ENCODE assay signal across 27 cellular contexts in the genomic region with DNA sequence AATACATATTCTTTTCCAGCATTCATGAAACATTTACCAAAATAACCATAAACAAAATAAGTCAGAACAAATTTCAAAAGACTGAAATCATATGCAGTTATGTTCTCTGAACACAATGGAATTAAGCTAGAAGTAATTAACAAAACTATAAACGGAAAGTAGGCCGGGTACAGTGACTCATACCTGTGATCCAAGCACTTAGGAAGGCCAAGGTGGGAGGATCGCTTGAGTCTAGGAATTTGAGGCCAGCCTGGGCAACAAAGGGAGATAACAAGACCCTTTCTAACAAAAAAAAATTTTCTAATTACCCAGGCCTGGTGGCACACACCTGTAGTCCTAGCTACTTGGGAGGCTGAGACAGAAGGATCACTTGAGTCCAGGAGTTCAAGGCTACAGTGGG. TPM values are rescaled to one million over a fixed set of nuclear protein-coding genes. Genes with fewer than 3 reads are reported as not detected.
A peak's percentile ranks its signal among the peaks of the same experiment; 100 is the strongest.
DNase-seq lines count a peak whose midpoint lies in the region; ATAC-seq and TF ChIP-seq lines count a peak whose summit lies in the region.
"Had no signal": no experiment of that assay in that cellular context is flagged by ENCODE, and none has a peak within 500 bp of the region (broad histone marks: within the 10 kb centered on the region; RNA-seq: fewer than 3 reads in every experiment).

No MANE protein-coding gene starts in this region.

- H3K23ac ChIP-seq in trophoblast cell (ENCODE audit: low read length) (no peak overlapping the region), neuronal stem cell (ENCODE audit: low read depth, low read length, poor library complexity) (no peak overlapping the region)

- DNase-seq in activated naive CD8-positive, alpha-beta T cell treated with anti-CD3 and anti-CD28 coated beads for 36 hours: no peak
- no peak for DNase-seq in Panc1 (ENCODE audit: low read depth, low spot score)
- DNase-seq in dermis blood vessel endothelial cell: peak; percentile 66
- DNase-seq in trophoblast cell: peak; percentile 51 to 68
- no peak for DNase-seq in stimulated activated CD4-positive, alpha-beta T cell treated with anti-CD3 and anti-CD28 coated beads, Interleukin-4, amount 100 ng/mL, for 1 hour
- DNase-seq in neuronal stem cell (ENCODE audit: low spot score): no peak
- DNase-seq: 8988T; activated CD4-positive, alpha-beta T cell treated with anti-CD3 and anti-CD28 coated beads for 1 hour; activated CD8-positive, alpha-beta T cell treated with anti-CD3 and anti-CD28 coated beads for 36 hours; activated naive CD4-positive, alpha-beta T cell treated with Interleukin-2 at 50 U/mL for 16 hours; aorta; central memory CD4-positive, alpha-beta T cell; DMS79; dorsolateral prefrontal cortex; mesenchymal stem cell; NCI-H1436 treated with DMSO at 0.1 percent for 48 hours; NCI-H524 treated with DMSO at 0.1 percent for 48 hours; nucleus accumbens; stimulated activated CD4-positive, alpha-beta T cell treated with anti-CD3 and anti-CD28 coated beads, Interleukin-1b, Interleukin-23, amount 100 ng/mL, for 48 hours; T-cell had no signal

- POLR2A ChIA-PET in Panc1 (lab: Charles Lee): interaction anchor here (0.6 kb wide), 1 partner anchor 44 kb away, joined by 3 read pairs; no protein-coding TSS in a partner anchor

- peak overlapping the region; percentile 28 for H3K27ac Mint-ChIP-seq in activated naive CD8-positive, alpha-beta T cell
- no peak overlapping the region for H3K27ac Mint-ChIP-seq in activated naive CD8-positive, alpha-beta T cell treated with anti-CD3 and anti-CD28 coated beads for 36 hours
- H3K27ac Mint-ChIP-seq: activated CD8-positive, alpha-beta T cell treated with anti-CD3 and anti-CD28 coated beads for 36 hours; B cell had no signal

- H4K12ac ChIP-seq in trophoblast cell (ENCODE audit: low read depth, low read length): no peak overlapping the region

- peaks cover 4% of the 10 kb centered on the region for H3K36me3 Mint-ChIP-seq in activated naive CD8-positive, alpha-beta T cell
- H3K36me3 Mint-ChIP-seq in activated naive CD8-positive, alpha-beta T cell treated with anti-CD3 and anti-CD28 coated beads for 36 hours: peaks cover 5% of the 10 kb centered on the region

- H4K8ac ChIP-seq in trophoblast cell (ENCODE audit: low read depth, low read length): no peak overlapping the region
- H4K8ac ChIP-seq in neuronal stem cell (ENCODE audit: low read depth, low read length): no peak overlapping the region

- BruUV-seq in Panc1 (replicated peaks; lab: Mats Ljungman, UMichigan): no TSS peak

- TF ChIP-seq CTCF in Panc1 (IDR thresholded peaks at IDR 0.05): no peak

- H3K79me1 ChIP-seq in trophoblast cell (ENCODE audit: low read length): peaks cover 2% of the 10 kb centered on the region
- H3K79me1 ChIP-seq in neuronal stem cell (ENCODE audit: low read depth, low read length): peaks cover 3% of the 10 kb centered on the region

- H2BK12ac ChIP-seq in trophoblast cell (ENCODE audit: low read length): no peak overlapping the region
- H2BK12ac ChIP-seq in neuronal stem cell (ENCODE audit: low read length): no peak overlapping the region

- H3K4me3 Mint-ChIP-seq in activated naive CD8-positive, alpha-beta T cell: no peak overlapping the region
- no peak overlapping the region for H3K4me3 Mint-ChIP-seq in activated naive CD8-positive, alpha-beta T cell treated with anti-CD3 and anti-CD28 coated beads for 36 hours
- H3K4me3 Mint-ChIP-seq: activated CD8-positive, alpha-beta T cell treated with anti-CD3 and anti-CD28 coated beads for 36 hours; B cell; T-cell had no signal

- H3K18ac ChIP-seq in trophoblast cell (ENCODE audit: low read length) (no peak overlapping the region), neuronal stem cell (ENCODE audit: low read length) (no peak overlapping the region)

- H3K14ac ChIP-seq in trophoblast cell (ENCODE audit: low read length): no peak overlapping the region
- no peak overlapping the region for H3K14ac ChIP-seq in neuronal stem cell (ENCODE audit: low read length)

- no peak overlapping the region for H3K4ac ChIP-seq in trophoblast cell (ENCODE audit: low read depth, low read length)
- H3K4ac ChIP-seq in neuronal stem cell (ENCODE audit: low read length): no peak overlapping the region

- H3K9ac ChIP-seq in trophoblast cell (ENCODE audit: low read length): no peak overlapping the region
- H3K9ac ChIP-seq in neuronal stem cell (ENCODE audit: low read depth, low read length, poor library complexity): no peak overlapping the region

- no peak overlapping the region for H2AK5ac ChIP-seq in trophoblast cell (ENCODE audit: low read length)
- H2AK5ac ChIP-seq in neuronal stem cell (ENCODE audit: low read depth, low read length): no peak overlapping the region

- CTCF ChIA-PET in Panc1 (lab: Charles Lee): no interaction called here

- H3K4me3 ChIP-seq in Panc1 (ENCODE audit: low read depth in 2 of 2, low read length in 2 of 2): no peak overlapping the region
- no peak overlapping the region for H3K4me3 ChIP-seq in trophoblast cell (ENCODE audit: low read depth, low read length)
- H3K4me3 ChIP-seq in neuronal stem cell (ENCODE audit: low read length in 2 of 2): no peak overlapping the region
- H3K4me3 ChIP-seq: dorsolateral prefrontal cortex, SJSA1, skin epidermis, suprapubic skin had no signal

- H3K27ac ChIP-seq in Panc1 (ENCODE audit: low read length) (no peak overlapping the region), trophoblast cell (ENCODE audit: low read depth, low read length) (no peak overlapping the region), neuronal stem cell (replicated peaks; ENCODE audit: low read length) (no peak overlapping the region)
- H3K27ac ChIP-seq: dorsolateral prefrontal cortex, SJSA1, skin epidermis, suprapubic skin had no signal

- H2BK5ac ChIP-seq in trophoblast cell (ENCODE audit: low read depth, low read length, poor library complexity): no peak overlapping the region
- no peak overlapping the region for H2BK5ac ChIP-seq in neuronal stem cell (ENCODE audit: low read length)

- no peak overlapping the region for H3K4me2 ChIP-seq in trophoblast cell (ENCODE audit: low read length)
- no peak overlapping the region for H3K4me2 ChIP-seq in neuronal stem cell (ENCODE audit: insufficient read depth, low read length, poor library complexity, severe bottlenecking)

- H3K79me2 ChIP-seq in trophoblast cell (ENCODE audit: control insufficient read depth, insufficient read depth, low read length, poor library complexity): no peaks in the 10 kb centered on the region

- WGBS in trophoblast cell (ENCODE audit: extremely low coverage, insufficient coverage, insufficient read length): no CpG with 5 or more reads among the region's 3 CpGs
- WGBS in neuronal stem cell (ENCODE audit: extremely low coverage in 2 of 2, insufficient read length in 2 of 2, insufficient replicate concordance in 1 of 2), 2 donors: no CpG with 5 or more reads among the region's 3 CpGs

- H3K4me1 ChIP-seq in Panc1 (ENCODE audit: control insufficient read depth, insufficient read depth, low read length): peaks cover 10% of the 10 kb centered on the region
- peaks cover 0 to 5% of the 10 kb centered on the region in 2 experiments for H3K4me1 ChIP-seq in trophoblast cell (ENCODE audit: control insufficient read depth in 1 of 2, insufficient read depth in 2 of 2, low read length in 2 of 2)
- H3K4me1 ChIP-seq in neuronal stem cell (ENCODE audit: control insufficient read depth in 2 of 2, insufficient read depth in 1 of 2, low read depth in 1 of 2, low read length in 2 of 2): peaks cover 0 to 2% of the 10 kb centered on the region in 2 donors
- H3K4me1 ChIP-seq: SJSA1 had no signal

- no peaks in the 10 kb centered on the region for H3K27me3 ChIP-seq in Panc1 (ENCODE audit: control insufficient read depth, insufficient read depth, low read length)
- no peaks in the 10 kb centered on the region for H3K27me3 ChIP-seq in trophoblast cell (ENCODE audit: insufficient read depth, low read length)
- H3K27me3 ChIP-seq in neuronal stem cell (ENCODE audit: control insufficient read depth in 3 of 3, insufficient read depth in 3 of 3, low read depth in 1 of 3, low read length in 3 of 3): no peaks in the 10 kb centered on the region
- H3K27me3 ChIP-seq: dorsolateral prefrontal cortex, SJSA1, suprapubic skin had no signal

- 0 out of 2 replicates have a peak, but pooled peaks have one; percentile 47 for ATAC-seq in Panc1
- ATAC-seq in HG03139 (IDR thresholded peaks at IDR 0.05; ENCODE audit: unreplicated experiment): no peak
- ATAC-seq: activated CD8-positive, alpha-beta T cell treated with anti-CD3 and anti-CD28 coated beads for 36 hours; left lobe of liver; T-cell had no signal

- H2BK120ac ChIP-seq in trophoblast cell (ENCODE audit: insufficient read depth, low read length, poor library complexity) (no peak overlapping the region), neuronal stem cell (ENCODE audit: low read depth, low read length) (no peak overlapping the region)

- peaks cover 42% of the 10 kb centered on the region for H3K4me1 Mint-ChIP-seq in activated naive CD8-positive, alpha-beta T cell (ENCODE audit: low read depth)
- peaks cover 30% of the 10 kb centered on the region for H3K4me1 Mint-ChIP-seq in activated naive CD8-positive, alpha-beta T cell treated with anti-CD3 and anti-CD28 coated beads for 36 hours

- intact Hi-C loops in Panc1 (cut with micrococcal nuclease; ENCODE audit: unreplicated experiment): no loop called here

- no peak overlapping the region for H2AFZ ChIP-seq in trophoblast cell (ENCODE audit: insufficient read depth, low read length, poor library complexity)
- H2AFZ ChIP-seq in neuronal stem cell (ENCODE audit: low read length): no peak overlapping the region

- H3K36me3 ChIP-seq in Panc1 (ENCODE audit: control insufficient read depth, insufficient read depth, low read length): no peaks in the 10 kb centered on the region
- no peaks in the 10 kb centered on the region for H3K36me3 ChIP-seq in trophoblast cell (ENCODE audit: control insufficient read depth in 1 of 2, insufficient read depth in 2 of 2, low read length in 2 of 2)
- peaks cover 0 to 4% of the 10 kb centered on the region in 2 donors for H3K36me3 ChIP-seq in neuronal stem cell (replicated peaks in 1 of 2; ENCODE audit: control insufficient read depth in 2 of 2, insufficient read depth in 2 of 2, low read length in 2 of 2)
- H3K36me3 ChIP-seq: SJSA1, suprapubic skin had no signal

- no peak overlapping the region for H4K91ac ChIP-seq in trophoblast cell (ENCODE audit: low read depth, low read length)
- no peak overlapping the region for H4K91ac ChIP-seq in neuronal stem cell (ENCODE audit: low read depth, low read length, poor library complexity)

- H3K27me3 Mint-ChIP-seq in activated naive CD8-positive, alpha-beta T cell: no peaks in the 10 kb centered on the region
- H3K27me3 Mint-ChIP-seq in activated naive CD8-positive, alpha-beta T cell treated with anti-CD3 and anti-CD28 coated beads for 36 hours: no peaks in the 10 kb centered on the region
- H3K27me3 Mint-ChIP-seq: activated CD8-positive, alpha-beta T cell treated with anti-CD3 and anti-CD28 coated beads for 36 hours; B cell; T-cell had no signal

- no peak overlapping the region for H2BK15ac ChIP-seq in neuronal stem cell (ENCODE audit: low read length)

- H3K9me3 ChIP-seq in Panc1 (ENCODE audit: control insufficient read depth, insufficient read depth, low read depth, low read length) (no peaks in the 10 kb centered on the region), trophoblast cell (ENCODE audit: insufficient read depth, low read depth, low read length) (no peaks in the 10 kb centered on the region), neuronal stem cell (replicated peaks in 1 of 2; ENCODE audit: control insufficient read depth in 2 of 2, insufficient read depth in 1 of 2, low read depth in 1 of 2, low read length in 2 of 2) (no peaks in the 10 kb centered on the region)
- H3K9me3 ChIP-seq: SJSA1, suprapubic skin had no signal

- H3K9me3 Mint-ChIP-seq in activated naive CD8-positive, alpha-beta T cell (ENCODE audit: low read depth): no peaks in the 10 kb centered on the region
- no peaks in the 10 kb centered on the region for H3K9me3 Mint-ChIP-seq in activated naive CD8-positive, alpha-beta T cell treated with anti-CD3 and anti-CD28 coated beads for 36 hours
- H3K9me3 Mint-ChIP-seq: T-cell had no signal

- in situ Hi-C loops in Panc1 (cut with HindIII; ENCODE audit: low pct_unique_long_range_greater_than_20kb, low sequenced_read_pairs): no loop called here

RNA-seq across cellular contexts. Expression of gene ATAD2B, which starts 14.9 kb away (rescaled TPM):
- total RNA-seq in activated naive CD8-positive, alpha-beta T cell treated with anti-CD3 and anti-CD28 coated beads for 36 hours: 10 to 100 TPM; 11.9 to 12.3 TPM
- total RNA-seq in Panc1 (2021; ENCODE audit: unreplicated experiment): 17.9 TPM
- polyA plus RNA-seq in Panc1 (2012; ENCODE audit: insufficient read length): 4.7 TPM
- 15.6 and 23.3 TPM in 2 replicates for total RNA-seq in dermis blood vessel endothelial cell
- 5.6 TPM in 2 replicates for polyA plus RNA-seq in trophoblast cell (2013)
- 7.0 TPM for polyA plus RNA-seq in neuronal stem cell (2013, experiment 1 of 2)
- polyA plus RNA-seq in neuronal stem cell (2013, experiment 2 of 2): 7.6 TPM

RNA-seq across cellular contexts. Expression of gene UBXN2A, which starts 28.2 kb away (rescaled TPM):
- 10 to 100 TPM; 12.4 to 12.6 TPM for total RNA-seq in activated naive CD8-positive, alpha-beta T cell treated with anti-CD3 and anti-CD28 coated beads for 36 hours
- total RNA-seq in Panc1 (2021; ENCODE audit: unreplicated experiment): 23.3 TPM
- polyA plus RNA-seq in Panc1 (2012; ENCODE audit: insufficient read length): 9.0 TPM
- 13.1 and 17.0 TPM in 2 replicates for total RNA-seq in dermis blood vessel endothelial cell
- polyA plus RNA-seq in trophoblast cell (2013): 13.0 and 13.5 TPM in 2 replicates
- 15.7 TPM for polyA plus RNA-seq in neuronal stem cell (2013, experiment 1 of 2)
- polyA plus RNA-seq in neuronal stem cell (2013, experiment 2 of 2): 15.8 TPM

Comparison
In these comparisons a context has a peak if more than half of its experiments do, and no peak if none do; other contexts are left out.
1. DNase-seq: peak in dermis blood vessel endothelial cell (single experiment) and trophoblast cell (2 of 2); none in activated naive CD8-positive, alpha-beta T cell treated with anti-CD3 and anti-CD28 coated beads for 36 hours (single experiment), Panc1 (single experiment), stimulated activated CD4-positive, alpha-beta T cell treated with anti-CD3 and anti-CD28 coated beads, Interleukin-4, amount 100 ng/mL, for 1 hour (single experiment) and neuronal stem cell (single experiment).